In genomic region chr1:215605011-215605621, GRCh38 we compare ENCODE assay signal across 14 cellular contexts.
"Had no signal": no experiment of that assay in that cellular context is flagged by ENCODE, and none has a peak within 500 bp of the region (broad histone marks: within the 10 kb centered on the region; RNA-seq: fewer than 3 reads in every experiment).

No MANE protein-coding gene starts in this region.

- H3K4me3 ChIP-seq: dorsolateral prefrontal cortex, mucosa of descending colon, prostate gland, right atrium auricular region, tibial artery had no signal

- FAIRE-seq: colon, urothelium cell line had no signal

- H3K9me3 ChIP-seq: mucosa of descending colon, prostate gland, right atrium auricular region, tibial artery had no signal

- H3K4me1 ChIP-seq: prostate gland had no signal

- H3K36me3 ChIP-seq: prostate gland had no signal

- H3K27ac ChIP-seq: dorsolateral prefrontal cortex, prostate gland, right atrium auricular region, tibial artery had no signal

- DNase-seq: activated CD4-positive, alpha-beta T cell treated with anti-CD3 and anti-CD28 coated beads for 1 hour; activated gamma-delta T cell; amniotic stem cell; dorsolateral prefrontal cortex; mesenchymal stem cell; mucosa of descending colon; naive thymus-derived CD4-positive, alpha-beta T cell; stimulated activated naive CD8-positive, alpha-beta T cell treated with anti-CD3 and anti-CD28 coated beads, Interleukin-15, Interleukin-2, amounts not matched to agents 100 U/mL and 50 U/mL, for 24 hours; substantia nigra; tibial artery had no signal

- H3K27me3 ChIP-seq: dorsolateral prefrontal cortex, right atrium auricular region, tibial artery had no signal

- ATAC-seq: mucosa of descending colon; naive thymus-derived CD4-positive, alpha-beta T cell; stimulated activated naive CD8-positive, alpha-beta T cell treated with anti-CD3 and anti-CD28 coated beads, Interleukin-15, Interleukin-2, amounts not matched to agents 100 U/mL and 50 U/mL, for 24 hours had no signal
